Comparison of ENCODE assay signal across 1 cellular context in genomic region chr9:123426406-123426805, GRCh38.
TF ChIP-seq lines count a peak whose summit lies in the region.

No MANE protein-coding gene starts in this region.

TF ChIP-seq in GM12878, 131 proteins besides CTCF, POLR2A, EP300 and RAD21 (continued from another document):
- TF ChIP-seq E4F1 (IDR thresholded peaks at IDR 0.05; ENCODE audit: borderline replicate concordance, partially characterized antibody) (no peak), TAF1 (IDR thresholded peaks at IDR 0.05; ENCODE audit: borderline replicate concordance, low read depth, low read length) (no peak), TCF12 (IDR thresholded peaks at IDR 0.05; ENCODE audit: low read depth, low read length) (no peak), SRF (IDR thresholded peaks at IDR 0.05; ENCODE audit: low read depth in 2 of 2, low read length in 2 of 2) (no peak), SPI1 (IDR thresholded peaks at IDR 0.05; ENCODE audit: borderline replicate concordance, insufficient read depth, low read depth, low read length) (peak; percentile 96)
